In genomic region chr12:109293106-109293505, GRCh38 we compare ENCODE assay signal across 37 cellular contexts. TPM values are rescaled to one million over a fixed set of nuclear protein-coding genes. Genes with fewer than 3 reads are reported as not detected.
"Had no signal": no experiment of that assay in that cellular context is flagged by ENCODE, and none has a peak within 500 bp of the region (broad histone marks: within the 10 kb centered on the region; RNA-seq: fewer than 3 reads in every experiment).

No MANE protein-coding gene starts in this region.

- FAIRE-seq: endometrium, endothelial cell of umbilical vein, frontal cortex had no signal

- DNase-seq: activated CD4-positive, alpha-beta memory T cell treated with anti-CD3 and anti-CD28 coated beads for 36 hours; activated CD4-positive, alpha-beta T cell treated with anti-CD3 and anti-CD28 coated beads for 36 hours; activated CD4-positive, alpha-beta T cell treated with anti-CD3 and anti-CD28 coated beads, Interleukin-2, amount 10 ng/mL, durations not matched to agents 24 days and 14 days; activated CD4-positive, CD25-positive, alpha-beta regulatory T cell; activated CD4-positive, CD25-positive, alpha-beta regulatory T cell treated with anti-CD3 and anti-CD28 coated beads, Interleukin-2, amount 50 U/mL, for 72 hours; activated CD8-positive, alpha-beta memory T cell treated with anti-CD3 and anti-CD28 coated beads, Interleukin-2, amount 10 ng/mL, durations not matched to agents 7 days and 5 days; activated CD8-positive, alpha-beta memory T cell treated with anti-CD3 and anti-CD28 coated beads, Interleukin-2, amount 50 U/mL, for 4 hours; activated CD8-positive, alpha-beta T cell treated with anti-CD3 and anti-CD28 coated beads, Interleukin-2, amount 10 ng/mL, durations not matched to agents 7 days and 5 days; activated effector memory CD4-positive, alpha-beta T cell treated with anti-CD3 and anti-CD28 coated beads, Interleukin-2, amount 50 U/mL, for 16 hours; activated naive CD4-positive, alpha-beta T cell treated with anti-CD3 and anti-CD28 coated beads, Interleukin-2, amount 50 U/mL, for 16 hours; activated T-cell treated with anti-CD3 and anti-CD28 coated beads, Interleukin-2, amount 50 U/mL, for 1 hour; activated T-cell treated with anti-CD3 and anti-CD28 coated beads, Interleukin-2, amount 50 U/mL, for 48 hours; amniotic stem cell; anterior cingulate cortex; body of pancreas; central memory CD4-positive, alpha-beta T cell; cerebellar nuclear complex; colonic mucosa; effector CD8-positive, alpha-beta T cell; esophagus squamous epithelium; head of caudate nucleus; T-helper 2 cell had no signal

- H3K4me1 Mint-ChIP-seq: activated CD4-positive, alpha-beta T cell treated with anti-CD3 and anti-CD28 coated beads for 36 hours; activated CD4-positive, alpha-beta T cell treated with anti-CD3 and anti-CD28 coated beads, Interleukin-2, amount 10 ng/mL, durations not matched to agents 24 days and 14 days; activated CD8-positive, alpha-beta memory T cell treated with anti-CD3 and anti-CD28 coated beads, Interleukin-2, amount 10 ng/mL, durations not matched to agents 7 days and 5 days had no signal

- H3K4me3 ChIP-seq: body of pancreas, breast epithelium, cardiac muscle cell, colonic mucosa, esophagus squamous epithelium had no signal

- H3K9me3 ChIP-seq: body of pancreas, breast epithelium, colonic mucosa, esophagus squamous epithelium had no signal

- H3K27ac Mint-ChIP-seq: activated CD4-positive, alpha-beta memory T cell treated with anti-CD3 and anti-CD28 coated beads for 36 hours; activated CD4-positive, alpha-beta T cell treated with anti-CD3 and anti-CD28 coated beads for 36 hours; activated CD4-positive, alpha-beta T cell treated with anti-CD3 and anti-CD28 coated beads, Interleukin-2, amount 10 ng/mL, durations not matched to agents 24 days and 14 days; activated CD8-positive, alpha-beta memory T cell treated with anti-CD3 and anti-CD28 coated beads, Interleukin-2, amount 10 ng/mL, durations not matched to agents 7 days and 5 days; activated CD8-positive, alpha-beta T cell treated with anti-CD3 and anti-CD28 coated beads, Interleukin-2, amount 10 ng/mL, durations not matched to agents 7 days and 5 days; activated naive CD8-positive, alpha-beta T cell; activated T-helper 1 cell treated with anti-CD3 and anti-CD28 coated beads, Interleukin-12 subunit alpha, Interleukin-12 subunit beta, Interleukin-2, Interleukin-4 antibody, amounts not matched to agents 30 ng/mL and 10 ng/mL and 1 ng/mL, durations not matched to agents 14 hours and 24 hours and 36 hours; activated T-helper 2 cell treated with anti-CD3 and anti-CD28 coated beads, Interferon-gamma antibody, Interleukin-2, Interleukin-4, amounts not matched to agents 10 μg/mL and 5 μg/mL and 100 μg/mL, durations not matched to agents 14 hours and 24 hours and 36 hours had no signal

- ATAC-seq: activated CD4-positive, alpha-beta T cell treated with anti-CD3 and anti-CD28 coated beads for 36 hours; activated CD8-positive, alpha-beta memory T cell treated with anti-CD3 and anti-CD28 coated beads, Interleukin-2, amount 10 ng/mL, durations not matched to agents 7 days and 5 days; activated CD8-positive, alpha-beta T cell treated with anti-CD3 and anti-CD28 coated beads, Interleukin-2, amount 10 ng/mL, durations not matched to agents 7 days and 5 days; body of pancreas had no signal

- H3K27me3 ChIP-seq: body of pancreas, colonic mucosa had no signal

- H3K36me3 Mint-ChIP-seq: activated CD4-positive, alpha-beta memory T cell treated with anti-CD3 and anti-CD28 coated beads for 36 hours; activated CD8-positive, alpha-beta memory T cell treated with anti-CD3 and anti-CD28 coated beads, Interleukin-2, amount 10 ng/mL, durations not matched to agents 7 days and 5 days; activated naive CD8-positive, alpha-beta T cell had no signal

- H3K9me3 Mint-ChIP-seq: activated CD4-positive, alpha-beta memory T cell treated with anti-CD3 and anti-CD28 coated beads for 36 hours; activated CD4-positive, alpha-beta T cell treated with anti-CD3 and anti-CD28 coated beads, Interleukin-2, amount 10 ng/mL, durations not matched to agents 24 days and 14 days; activated T-helper 1 cell treated with anti-CD3 and anti-CD28 coated beads, Interleukin-12 subunit alpha, Interleukin-12 subunit beta, Interleukin-2, Interleukin-4 antibody, amounts not matched to agents 30 ng/mL and 10 ng/mL and 1 ng/mL, durations not matched to agents 14 hours and 24 hours and 36 hours; activated T-helper 2 cell treated with anti-CD3 and anti-CD28 coated beads, Interferon-gamma antibody, Interleukin-2, Interleukin-4, amounts not matched to agents 10 μg/mL and 5 μg/mL and 100 μg/mL, durations not matched to agents 14 hours and 24 hours and 36 hours had no signal

- H3K4me1 ChIP-seq: body of pancreas, breast epithelium had no signal

- H3K36me3 ChIP-seq: breast epithelium, cardiac muscle cell, colonic mucosa, esophagus squamous epithelium had no signal

- H3K27ac ChIP-seq: body of pancreas, breast epithelium, cardiac muscle cell, colonic mucosa, epithelial cell of prostate, esophagus squamous epithelium had no signal

- H3K4me3 Mint-ChIP-seq: activated CD4-positive, alpha-beta memory T cell treated with anti-CD3 and anti-CD28 coated beads for 36 hours; activated CD4-positive, alpha-beta T cell treated with anti-CD3 and anti-CD28 coated beads for 36 hours; activated CD4-positive, alpha-beta T cell treated with anti-CD3 and anti-CD28 coated beads, Interleukin-2, amount 10 ng/mL, durations not matched to agents 24 days and 14 days; activated CD8-positive, alpha-beta memory T cell treated with anti-CD3 and anti-CD28 coated beads, Interleukin-2, amount 10 ng/mL, durations not matched to agents 7 days and 5 days; activated CD8-positive, alpha-beta T cell treated with anti-CD3 and anti-CD28 coated beads, Interleukin-2, amount 10 ng/mL, durations not matched to agents 7 days and 5 days; activated naive CD8-positive, alpha-beta T cell; activated T-helper 1 cell treated with anti-CD3 and anti-CD28 coated beads, Interleukin-12 subunit alpha, Interleukin-12 subunit beta, Interleukin-2, Interleukin-4 antibody, amounts not matched to agents 30 ng/mL and 10 ng/mL and 1 ng/mL, durations not matched to agents 14 hours and 24 hours and 36 hours had no signal

RNA-seq across cellular contexts. Expression of gene FOXN4, which starts 16.0 kb away (rescaled TPM):
- total RNA-seq: activated CD4-positive, alpha-beta memory T cell treated with anti-CD3 and anti-CD28 coated beads for 36 hours; activated CD4-positive, alpha-beta T cell treated with anti-CD3 and anti-CD28 coated beads for 36 hours; activated CD4-positive, alpha-beta T cell treated with anti-CD3 and anti-CD28 coated beads, Interleukin-2, amount 10 ng/mL, durations not matched to agents 24 days and 14 days; activated CD8-positive, alpha-beta memory T cell treated with anti-CD3 and anti-CD28 coated beads for 36 hours; activated CD8-positive, alpha-beta memory T cell treated with anti-CD3 and anti-CD28 coated beads, Interleukin-2, amount 10 ng/mL, durations not matched to agents 7 days and 5 days; activated CD8-positive, alpha-beta T cell treated with anti-CD3 and anti-CD28 coated beads, Interleukin-2, amount 10 ng/mL, durations not matched to agents 7 days and 5 days; activated T-helper 1 cell treated with anti-CD3 and anti-CD28 coated beads, Interleukin-12 subunit alpha, Interleukin-12 subunit beta, Interleukin-2, Interleukin-4 antibody, amounts not matched to agents 30 ng/mL and 10 ng/mL and 1 ng/mL, durations not matched to agents 14 hours and 24 hours and 36 hours; activated T-helper 2 cell treated with anti-CD3 and anti-CD28 coated beads, Interferon-gamma antibody, Interleukin-2, Interleukin-4, amounts not matched to agents 10 μg/mL and 5 μg/mL and 100 μg/mL, durations not matched to agents 14 hours and 24 hours and 36 hours; body of pancreas; breast epithelium; colonic mucosa; dermis microvascular lymphatic vessel endothelial cell; endothelial cell of umbilical vein; esophagus squamous epithelium; fibroblast of lung; fibroblast of villous mesenchyme; T-helper 1 cell treated with Interleukin-12 subunit alpha and Interleukin-12 subunit beta and Interleukin-4 antibody, amounts not matched to agents 30 ng/mL and 1 ng/mL, for 36 hours had no signal
- polyA plus RNA-seq: endothelial cell of umbilical vein, esophagus, fibroblast of lung had no signal

RNA-seq across cellular contexts. Expression of gene MYO1H, which starts 54.6 kb away (rescaled TPM):
- total RNA-seq: activated CD4-positive, alpha-beta memory T cell treated with anti-CD3 and anti-CD28 coated beads for 36 hours; activated CD4-positive, alpha-beta T cell treated with anti-CD3 and anti-CD28 coated beads for 36 hours; activated CD4-positive, alpha-beta T cell treated with anti-CD3 and anti-CD28 coated beads, Interleukin-2, amount 10 ng/mL, durations not matched to agents 24 days and 14 days; activated CD8-positive, alpha-beta memory T cell treated with anti-CD3 and anti-CD28 coated beads for 36 hours; activated CD8-positive, alpha-beta memory T cell treated with anti-CD3 and anti-CD28 coated beads, Interleukin-2, amount 10 ng/mL, durations not matched to agents 7 days and 5 days; activated CD8-positive, alpha-beta T cell treated with anti-CD3 and anti-CD28 coated beads, Interleukin-2, amount 10 ng/mL, durations not matched to agents 7 days and 5 days; activated T-helper 1 cell treated with anti-CD3 and anti-CD28 coated beads, Interleukin-12 subunit alpha, Interleukin-12 subunit beta, Interleukin-2, Interleukin-4 antibody, amounts not matched to agents 30 ng/mL and 10 ng/mL and 1 ng/mL, durations not matched to agents 14 hours and 24 hours and 36 hours; activated T-helper 2 cell treated with anti-CD3 and anti-CD28 coated beads, Interferon-gamma antibody, Interleukin-2, Interleukin-4, amounts not matched to agents 10 μg/mL and 5 μg/mL and 100 μg/mL, durations not matched to agents 14 hours and 24 hours and 36 hours; body of pancreas; cardiac muscle cell; dermis microvascular lymphatic vessel endothelial cell; endothelial cell of umbilical vein; fibroblast of lung; fibroblast of villous mesenchyme; T-helper 1 cell treated with Interleukin-12 subunit alpha and Interleukin-12 subunit beta and Interleukin-4 antibody, amounts not matched to agents 30 ng/mL and 1 ng/mL, for 36 hours had no signal
- polyA plus RNA-seq: cardiac muscle cell, endothelial cell of umbilical vein had no signal
